9 cellular contexts compared by ENCODE assay signal in the genomic region with DNA sequence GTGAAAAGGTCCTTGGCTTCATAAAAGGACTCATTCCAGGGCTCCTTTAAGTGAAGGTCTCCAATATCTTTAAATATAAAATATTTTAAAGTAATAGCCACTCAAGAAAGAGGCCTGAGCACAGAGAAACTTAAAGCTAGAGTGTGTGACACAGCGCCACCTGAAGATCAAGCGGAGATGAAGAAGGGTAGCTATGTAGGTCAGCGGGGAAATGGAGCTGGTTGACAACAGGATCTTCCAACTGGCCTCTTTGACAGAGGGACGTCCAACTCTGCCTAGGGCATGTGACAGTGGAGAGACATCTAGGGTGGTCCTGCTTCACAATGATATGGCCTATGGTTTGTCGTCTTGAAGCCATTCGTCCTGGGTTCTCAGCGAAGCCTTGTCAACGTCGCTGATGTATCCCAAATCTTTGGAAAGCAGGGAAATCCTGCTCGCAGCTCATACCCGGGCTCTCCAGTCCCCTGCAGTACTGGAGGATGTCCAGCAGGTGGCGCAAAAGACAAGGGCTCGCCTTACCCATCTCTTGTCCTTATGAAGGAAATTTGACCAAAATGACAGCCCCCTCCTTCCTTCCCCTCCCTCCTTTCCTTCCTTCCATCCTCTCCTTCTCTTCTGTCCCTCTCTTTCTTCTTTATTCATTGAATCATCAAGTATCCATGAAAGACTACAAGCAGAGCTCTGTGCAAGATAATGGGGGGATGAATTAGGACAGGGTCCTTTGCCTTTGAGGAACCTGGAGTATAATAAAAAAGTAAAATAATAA. TPM values are rescaled to one million over a fixed set of nuclear protein-coding genes. Genes with fewer than 3 reads are reported as not detected.
A peak's percentile ranks its signal among the peaks of the same experiment; 100 is the strongest.
DNase-seq lines count a peak whose midpoint lies in the region; ATAC-seq and TF ChIP-seq lines count a peak whose summit lies in the region.
"Had no signal": no experiment of that assay in that cellular context is flagged by ENCODE, and none has a peak within 500 bp of the region (broad histone marks: within the 10 kb centered on the region; RNA-seq: fewer than 3 reads in every experiment).

No MANE protein-coding gene starts in this region.

- no peaks in the 10 kb centered on the region for H3K9me3 ChIP-seq in OCI-LY3 (ENCODE audit: insufficient read depth, low read length)

- no peaks in the 10 kb centered on the region for H3K79me2 ChIP-seq in OCI-LY3 (ENCODE audit: low read length)

- no peaks in the 10 kb centered on the region for H3K4me1 Mint-ChIP-seq in activated T-cell treated with anti-CD3 and anti-CD28 coated beads, Interleukin-2, amount 50 U/mL, for 4 hours (ENCODE audit: low read depth)
- H3K4me1 Mint-ChIP-seq in nephron progenitor cell: peaks cover 10% of the 10 kb centered on the region
- H3K4me1 Mint-ChIP-seq: activated naive CD4-positive, alpha-beta T cell treated with anti-CD3 and anti-CD28 coated beads, Interleukin-2, amount 50 U/mL, for 24 hours had no signal

- peak; percentile 46 to 63 for ATAC-seq in activated T-cell treated with anti-CD3 and anti-CD28 coated beads, Interleukin-2, amount 50 U/mL, for 4 hours
- no peak for ATAC-seq in GM21717 (IDR thresholded peaks at IDR 0.05; ENCODE audit: unreplicated experiment)

- peak; percentile 98 for TF ChIP-seq CTCF in HFF-Myc (IDR thresholded peaks at IDR 0.05; ENCODE audit: low read depth, low read length, missing control alignments)
- TF ChIP-seq CTCF in OCI-LY3 (IDR thresholded peaks at IDR 0.05; ENCODE audit: low read depth, low read length): peak; percentile 96
- peak; percentile 97 for TF ChIP-seq CTCF in fibroblast of mammary gland (conservative IDR thresholded peaks at IDR 0.05; ENCODE audit: control insufficient read depth, insufficient read depth, low read depth, low read length)
- TF ChIP-seq CTCF in nephron progenitor cell (IDR thresholded peaks at IDR 0.05): peak; percentile 99

- no peaks in the 10 kb centered on the region for H3K27me3 ChIP-seq in OCI-LY3 (ENCODE audit: low read depth, low read length)

- H3K36me3 ChIP-seq in OCI-LY3 (replicated peaks; ENCODE audit: low read depth, low read length): no peaks in the 10 kb centered on the region

- peak overlapping the region; percentile 65 for H3K4me2 ChIP-seq in OCI-LY3 (ENCODE audit: low read length)

- no peak overlapping the region for H3K9ac ChIP-seq in OCI-LY3 (ENCODE audit: low read length)

- H3K27me3 Mint-ChIP-seq in activated T-cell treated with anti-CD3 and anti-CD28 coated beads, Interleukin-2, amount 50 U/mL, for 4 hours (ENCODE audit: low read depth): no peaks in the 10 kb centered on the region
- peaks cover 3% of the 10 kb centered on the region for H3K27me3 Mint-ChIP-seq in nephron progenitor cell (ENCODE audit: low read depth, poor library complexity)
- H3K27me3 Mint-ChIP-seq: activated naive CD4-positive, alpha-beta T cell treated with anti-CD3 and anti-CD28 coated beads, Interleukin-2, amount 50 U/mL, for 24 hours had no signal

- no peaks in the 10 kb centered on the region for H4K20me1 ChIP-seq in OCI-LY3 (ENCODE audit: insufficient read depth, low read length)

- peaks cover 20% of the 10 kb centered on the region for H3K4me1 ChIP-seq in OCI-LY3 (ENCODE audit: low read length)

- H3K27ac ChIP-seq in OCI-LY3 (ENCODE audit: low read length) (no peak overlapping the region), substantia nigra (ENCODE audit: low read depth, low read length, poor library complexity, severe bottlenecking) (no peak overlapping the region)

- H3K36me3 Mint-ChIP-seq in activated T-cell treated with anti-CD3 and anti-CD28 coated beads, Interleukin-2, amount 50 U/mL, for 4 hours (ENCODE audit: insufficient read depth): no peaks in the 10 kb centered on the region
- H3K36me3 Mint-ChIP-seq in nephron progenitor cell (ENCODE audit: low read depth): no peaks in the 10 kb centered on the region
- H3K36me3 Mint-ChIP-seq: activated naive CD4-positive, alpha-beta T cell treated with anti-CD3 and anti-CD28 coated beads, Interleukin-2, amount 50 U/mL, for 24 hours had no signal

- no peak overlapping the region for H3K4me3 ChIP-seq in HFF-Myc (replicated peaks; ENCODE audit: low read depth, low read length)
- peak overlapping the region; percentile 48 for H3K4me3 ChIP-seq in OCI-LY3 (ENCODE audit: low read length)
- H3K4me3 ChIP-seq in fibroblast of mammary gland (ENCODE audit: control insufficient read depth, low read depth, low read length): no peak overlapping the region

- DNase-seq in DMS 273 treated with DMSO at 0.1 percent for 48 hours (lab: John Stamatoyannopoulos, UW) (peak; percentile 19), HFF-Myc (ENCODE audit: extremely low read depth, low read depth) (peak; percentile 52), fibroblast of mammary gland (ENCODE audit: low read depth) (peak; percentile 58), nephron progenitor cell (peak; percentile 81), substantia nigra (lab: John Stamatoyannopoulos, UW) (peak in 40 of 49 donors; percentile 8 to 77 (median 44))
- peak; percentile 49 for DNase-seq in activated T-cell treated with anti-CD3 and anti-CD28 coated beads, Interleukin-2, amount 50 U/mL, for 4 hours

- peak overlapping the region; percentile 82; the same call in 1 of the 2 replicates for H2AFZ ChIP-seq in OCI-LY3 (ENCODE audit: low read depth, low read length)

- H3K9me3 Mint-ChIP-seq in activated T-cell treated with anti-CD3 and anti-CD28 coated beads, Interleukin-2, amount 50 U/mL, for 4 hours: no peaks in the 10 kb centered on the region
- H3K9me3 Mint-ChIP-seq in nephron progenitor cell: no peaks in the 10 kb centered on the region
- H3K9me3 Mint-ChIP-seq: activated naive CD4-positive, alpha-beta T cell treated with anti-CD3 and anti-CD28 coated beads, Interleukin-2, amount 50 U/mL, for 24 hours had no signal

- H3K27ac Mint-ChIP-seq in nephron progenitor cell: no peak overlapping the region
- H3K27ac Mint-ChIP-seq: activated naive CD4-positive, alpha-beta T cell treated with anti-CD3 and anti-CD28 coated beads, Interleukin-2, amount 50 U/mL, for 24 hours had no signal

- H3K4me3 Mint-ChIP-seq in activated T-cell treated with anti-CD3 and anti-CD28 coated beads, Interleukin-2, amount 50 U/mL, for 4 hours: no peak overlapping the region
- H3K4me3 Mint-ChIP-seq in nephron progenitor cell: peak overlapping the region; percentile 44
- H3K4me3 Mint-ChIP-seq: activated naive CD4-positive, alpha-beta T cell treated with anti-CD3 and anti-CD28 coated beads, Interleukin-2, amount 50 U/mL, for 24 hours had no signal

RNA-seq across cellular contexts. Expression of a gene that starts 59.6 kb away (rescaled TPM):
- total RNA-seq in activated T-cell treated with anti-CD3 and anti-CD28 coated beads, Interleukin-2, amount 50 U/mL, for 4 hours: under 1 TPM; 0.03 to 0.25 (median 0.05) TPM

Comparison
In these comparisons a context has a peak if more than half of its experiments do, and no peak if none do; other contexts are left out.
1. DNase-seq: peak in every context shown above with its lines; median percentile 81 in nephron progenitor cell; 58 in fibroblast of mammary gland; 52 in HFF-Myc; 49 in activated T-cell treated with anti-CD3 and anti-CD28 coated beads, Interleukin-2, amount 50 U/mL, for 4 hours; 44 in substantia nigra; 19 in DMS 273 treated with DMSO at 0.1 percent for 48 hours.